ENCODE assay signal across 9 cellular contexts in genomic region chr3:11095932-11096265, GRCh38. TPM values are rescaled to one million over a fixed set of nuclear protein-coding genes. Genes with fewer than 3 reads are reported as not detected.
DNase-seq lines count a peak whose midpoint lies in the region; ATAC-seq and TF ChIP-seq lines count a peak whose summit lies in the region.
"Had no signal": no experiment of that assay in that cellular context is flagged by ENCODE, and none has a peak within 500 bp of the region (broad histone marks: within the 10 kb centered on the region; RNA-seq: fewer than 3 reads in every experiment).

No MANE protein-coding gene starts in this region.

- TF ChIP-seq RAD21 in SK-N-SH (IDR thresholded peaks at IDR 0.05; ENCODE audit: low read length): 0 out of 2 replicates have a peak, but pooled peaks have one; percentile 9

- no peak overlapping the region for H3K27ac Mint-ChIP-seq in effector memory CD8-positive, alpha-beta T cell
- H3K27ac Mint-ChIP-seq: stimulated activated memory B cell treated with anti-CD40 and anti-IgM and Interleukin-4, amounts not matched to agents 10 μg/mL and 1 μg/mL and 100 μg/mL, for 72 hours had no signal

- H3K4me1 Mint-ChIP-seq in effector memory CD8-positive, alpha-beta T cell (ENCODE audit: low read depth in 2 of 2): peaks cover 4 to 6% of the 10 kb centered on the region in 2 donors

- no peaks in the 10 kb centered on the region for H3K79me2 ChIP-seq in SK-N-SH (ENCODE audit: insufficient read depth)

- H2AFZ ChIP-seq in SK-N-SH (ENCODE audit: low read depth): peak overlapping the region; percentile 75; the same call in 1 of the 2 replicates

- peaks cover 17% of the 10 kb centered on the region for H3F3A ChIP-seq in SK-N-SH (replicated peaks; ENCODE audit: insufficient read depth)

- no peak for DNase-seq in SK-N-SH
- peak; percentile 47 for DNase-seq in fibroblast of villous mesenchyme (ENCODE audit: low read depth)
- no peak for DNase-seq in LoVo (ENCODE audit: low spot score)
- no peak for DNase-seq in effector memory CD8-positive, alpha-beta T cell

- no peaks in the 10 kb centered on the region for H3K9me3 Mint-ChIP-seq in effector memory CD8-positive, alpha-beta T cell
- H3K9me3 Mint-ChIP-seq: stimulated activated memory B cell treated with anti-CD40 and anti-IgM and Interleukin-4, amounts not matched to agents 10 μg/mL and 1 μg/mL and 100 μg/mL, for 72 hours had no signal

- H3K9ac ChIP-seq in SK-N-SH (peak overlapping the region; percentile 78; the same call in 1 of the 2 replicates), skeletal muscle tissue (ENCODE audit: low read depth in 1 of 3, low read length in 3 of 3) (no peak overlapping the region)
- H3K9ac ChIP-seq: KMS-11 had no signal

- H3K9me2 ChIP-seq in SK-N-SH: no peaks in the 10 kb centered on the region

- H3K27ac ChIP-seq in HEK293 (ENCODE audit: extremely low read depth, low read depth, low read length) (no peak overlapping the region), SK-N-SH (ENCODE audit: low read depth in 2 of 2, low read length in 1 of 2) (peak overlapping the region; percentile 84 to 96), skeletal muscle tissue (ENCODE audit: low read depth, low read length) (peak overlapping the region; percentile 60)
- H3K27ac ChIP-seq: KMS-11 had no signal

- H3K4me2 ChIP-seq in SK-N-SH: peak overlapping the region; percentile 77
- H3K4me2 ChIP-seq: KMS-11 had no signal

- CTCF ChIA-PET in HEK293 (lab: Yijun Ruan, JAX) (interaction anchor here (0.5 to 4.5 kb wide), 7 partner anchors 15 to 771 kb away, joined by 3 to 26 read pairs (median 3); no protein-coding TSS in a partner anchor), SK-N-SH (lab: Yijun Ruan, JAX) (interaction anchor here (0.9 to 6.4 kb wide), 8 partner anchors 12 to 239 kb away, joined by 3 to 44 read pairs (median 4); no protein-coding TSS in a partner anchor)

- peaks cover 4 to 9% of the 10 kb centered on the region in 2 donors for H3K27me3 Mint-ChIP-seq in effector memory CD8-positive, alpha-beta T cell

- WGBS in SK-N-SH (ENCODE audit: low lambda C conversion rate): 72% methylated on average over 8 of the region's 8 CpGs

- no peak for TF ChIP-seq EP300 in SK-N-SH (IDR thresholded peaks at IDR 0.05; ENCODE audit: borderline replicate concordance in 1 of 2, low read depth in 1 of 2, low read length in 1 of 2)

- no peak overlapping the region for H3K4me3 Mint-ChIP-seq in effector memory CD8-positive, alpha-beta T cell

- H3K9me3 ChIP-seq in HEK293 (ENCODE audit: control insufficient read depth, insufficient read depth, low read depth, low read length) (no peaks in the 10 kb centered on the region), SK-N-SH (no peaks in the 10 kb centered on the region), skeletal muscle tissue (ENCODE audit: control insufficient read depth in 3 of 3, low read length in 3 of 3) (no peaks in the 10 kb centered on the region)

- no peaks in the 10 kb centered on the region for H4K20me1 ChIP-seq in SK-N-SH (ENCODE audit: insufficient read depth)

- H3K4me1 ChIP-seq in HEK293 (ENCODE audit: control insufficient read depth, insufficient read depth, low read length): 0 out of 2 replicates have a peak, but pooled peaks cover 2% of the 10 kb centered on the region
- peaks cover 6 to 17% of the 10 kb centered on the region in 2 experiments; a peak in 1 of 4 replicates for H3K4me1 ChIP-seq in SK-N-SH (ENCODE audit: control insufficient read depth in 1 of 2, insufficient read depth in 2 of 2, low read depth in 1 of 2, low read length in 1 of 2)
- peaks cover 7 to 20% (median 11%) of the 10 kb centered on the region in 3 donors for H3K4me1 ChIP-seq in skeletal muscle tissue (ENCODE audit: control insufficient read depth in 3 of 3, insufficient read depth in 3 of 3, low read length in 3 of 3)

- POLR2A ChIA-PET in HEK293 (lab: Yijun Ruan, JAX): interaction anchor here (0.6 to 1.0 kb wide), 4 partner anchors 12 to 239 kb away, joined by 3 to 5 read pairs (median 4); no protein-coding TSS in a partner anchor
- POLR2A ChIA-PET in SK-N-SH (lab: Yijun Ruan, JAX): no interaction called here

- H3K36me3 ChIP-seq in HEK293 (ENCODE audit: control insufficient read depth in 2 of 2, insufficient read depth in 1 of 2, low read length in 2 of 2): no peaks in the 10 kb centered on the region
- H3K36me3 ChIP-seq in SK-N-SH (replicated peaks in 1 of 2; ENCODE audit: control insufficient read depth in 1 of 2, insufficient read depth in 2 of 2, low read length in 1 of 2): no peaks in the 10 kb centered on the region
- H3K36me3 ChIP-seq in skeletal muscle tissue (ENCODE audit: control insufficient read depth in 3 of 3, insufficient read depth in 3 of 3, low read length in 3 of 3): no peaks in the 10 kb centered on the region

- H3K4me3 ChIP-seq in HEK293 (ENCODE audit: low read depth, low read length) (no peak overlapping the region), SK-N-SH (ENCODE audit: low read depth in 2 of 2, low read length in 1 of 2) (peak overlapping the region; percentile 43 to 54; a peak in 3 of 4 replicates), fibroblast of villous mesenchyme (ENCODE audit: low read depth, low read length) (no peak overlapping the region), skeletal muscle tissue (ENCODE audit: low read length in 3 of 3) (no peak overlapping the region)

- H3K36me3 Mint-ChIP-seq in effector memory CD8-positive, alpha-beta T cell (ENCODE audit: insufficient read depth): no peaks in the 10 kb centered on the region
- H3K36me3 Mint-ChIP-seq: stimulated activated memory B cell treated with anti-CD40 and anti-IgM and Interleukin-4, amounts not matched to agents 10 μg/mL and 1 μg/mL and 100 μg/mL, for 72 hours had no signal

- peak; percentile 28; the same call in 1 of the 2 replicates for TF ChIP-seq CTCF in HEK293 (tag by site-specific recombination; IDR thresholded peaks at IDR 0.05)
- TF ChIP-seq CTCF in SK-N-SH (IDR thresholded peaks at IDR 0.05): peak; percentile 49
- peak; percentile 35 for TF ChIP-seq CTCF in fibroblast of villous mesenchyme (IDR thresholded peaks at IDR 0.05; ENCODE audit: insufficient read depth, low read depth, low read length)

- ATAC-seq in effector memory CD8-positive, alpha-beta T cell (replicated peaks): no peak
- ATAC-seq in GM21360 (IDR thresholded peaks at IDR 0.05; ENCODE audit: unreplicated experiment): no peak

- no peaks in the 10 kb centered on the region for H3K27me3 ChIP-seq in SK-N-SH (ENCODE audit: insufficient read depth)
- peaks cover 3 to 18% (median 8%) of the 10 kb centered on the region in 3 donors for H3K27me3 ChIP-seq in skeletal muscle tissue (ENCODE audit: control insufficient read depth in 3 of 3, insufficient read depth in 3 of 3, low read length in 3 of 3)

TF ChIP-seq in HEK293, 187 proteins besides CTCF, POLR2A, EP300 and RAD21 (continues in another document):
- TF ChIP-seq ZBTB49 (tag by site-specific recombination; IDR thresholded peaks at IDR 0.05; ENCODE audit: low read depth): no peak

TF ChIP-seq in SK-N-SH, 30 proteins besides CTCF, POLR2A, EP300 and RAD21 (continues in another document):
- TF ChIP-seq JUND (IDR thresholded peaks at IDR 0.05) (no peak), NRF1 (IDR thresholded peaks at IDR 0.05; ENCODE audit: low read depth, low read length) (no peak), GABPA (IDR thresholded peaks at IDR 0.05; ENCODE audit: low read depth) (no peak), TCF12 (IDR thresholded peaks at IDR 0.05) (no peak), MXI1 (IDR thresholded peaks at IDR 0.05; ENCODE audit: low read depth, low read length) (no peak), EZH2phosphoT487 (IDR thresholded peaks at IDR 0.05; ENCODE audit: borderline replicate concordance, low read depth) (no peak), TAF1 (IDR thresholded peaks at IDR 0.05; ENCODE audit: borderline replicate concordance, low read depth, low read length) (no peak), YY1 (IDR thresholded peaks at IDR 0.05; ENCODE audit: low read depth) (no peak), RCOR1 (IDR thresholded peaks at IDR 0.05; ENCODE audit: low read length) (no peak), TEAD4 (IDR thresholded peaks at IDR 0.05; ENCODE audit: borderline replicate concordance, insufficient read depth) (no peak), USF1 (IDR thresholded peaks at IDR 0.05; ENCODE audit: borderline replicate concordance, low read depth) (no peak), ZBTB33 (IDR thresholded peaks at IDR 0.05; ENCODE audit: borderline replicate concordance, low read depth) (no peak)

RNA-seq across cellular contexts. Expression of gene HRH1, which starts 58.4 kb away (rescaled TPM):
- polyA plus RNA-seq in SK-N-SH (2012; rRNA removed): 6.2 and 7.7 TPM in 2 replicates
- 6.9 and 7.3 TPM in 2 replicates for polyA plus RNA-seq in SK-N-SH (2012; cell fraction: cytosol; rRNA removed)
- 3.6 and 7.6 TPM in 2 replicates for polyA plus RNA-seq in SK-N-SH (2012; cell fraction: nucleus; rRNA removed)
- total RNA-seq in fibroblast of villous mesenchyme: 13.2 and 26.8 TPM in 2 replicates
- 5.2 TPM for total RNA-seq in skeletal muscle tissue

Comparison
In these comparisons a context has a peak if more than half of its experiments do, and no peak if none do; other contexts are left out.
1. H3K4me3 ChIP-seq: peak in SK-N-SH (2 of 2); none in HEK293 (single experiment), fibroblast of villous mesenchyme (single experiment) and skeletal muscle tissue (0 of 3).
2. Of the 4 proteins assayed by ChIP-seq in both HEK293 and SK-N-SH: peak only in HEK293: none; only in SK-N-SH: none; in both: CTCF; in neither: 3.
3. Peak in every context shown above with its lines, with median percentiles within 50 percentile points of each other: CTCF ChIP-seq.